ENCODE assay signal across 15 cellular contexts in genomic region chr1:6873298-6874015, GRCh38.
DNase-seq lines count a peak whose midpoint lies in the region; ATAC-seq and TF ChIP-seq lines count a peak whose summit lies in the region.
"Had no signal": no experiment of that assay in that cellular context is flagged by ENCODE, and none has a peak within 500 bp of the region (broad histone marks: within the 10 kb centered on the region; RNA-seq: fewer than 3 reads in every experiment).

No MANE protein-coding gene starts in this region.

- H2AFZ ChIP-seq in mammary epithelial cell (ENCODE audit: low read depth, low read length) (no peak overlapping the region), neuronal stem cell (ENCODE audit: low read length) (no peak overlapping the region)

- H3K4me3 ChIP-seq in mammary epithelial cell (replicated peaks in 1 of 3; ENCODE audit: insufficient read depth in 1 of 3, low read depth in 2 of 3, low read length in 3 of 3) (no peak overlapping the region), neuronal stem cell (ENCODE audit: low read length in 2 of 2) (no peak overlapping the region)
- H3K4me3 ChIP-seq: BLaER1 treated with 17β-estradiol and CSF1 and Interleukin-3, amounts not matched to agents 10 nM and 100 nM had no signal

- peaks cover 16% of the 10 kb centered on the region for H3K36me3 Mint-ChIP-seq in MCF 10A (ENCODE audit: insufficient read depth, unreplicated experiment)
- H3K36me3 Mint-ChIP-seq in mesothelial cell of epicardium, result peaks cover 2% of the 10 kb centered on the region

- no peak overlapping the region for H3K14ac ChIP-seq in neuronal stem cell (ENCODE audit: low read length)

- peaks cover 18% of the 10 kb centered on the region for H3K4me1 ChIP-seq in mammary epithelial cell (ENCODE audit: insufficient read depth, low read length)
- peaks cover 8 to 15% of the 10 kb centered on the region in 2 donors for H3K4me1 ChIP-seq in neuronal stem cell (ENCODE audit: control insufficient read depth in 2 of 2, insufficient read depth in 1 of 2, low read depth in 1 of 2, low read length in 2 of 2)

- H2BK120ac ChIP-seq in neuronal stem cell (ENCODE audit: low read depth, low read length), result no peak overlapping the region

- in situ Hi-C loops in mammary epithelial cell (cut with MboI; ENCODE audit: low sequenced_read_pairs in 2 of 2), result no loop called here

- H2AK5ac ChIP-seq in neuronal stem cell (ENCODE audit: low read depth, low read length), result no peak overlapping the region

- peak overlapping the region; percentile 88 for H3K27ac Mint-ChIP-seq in MCF 10A (ENCODE audit: low read depth, unreplicated experiment)
- H3K27ac Mint-ChIP-seq in mesothelial cell of epicardium, result no peak overlapping the region

- BruUV-seq in MCF 10A (replicated peaks; lab: Mats Ljungman, UMichigan) (no TSS peak), mammary epithelial cell (replicated peaks; lab: Mats Ljungman, UMichigan) (no TSS peak)

- peaks cover 33% of the 10 kb centered on the region for H3K4me1 Mint-ChIP-seq in MCF 10A (ENCODE audit: insufficient read depth, unreplicated experiment)
- H3K4me1 Mint-ChIP-seq in mesothelial cell of epicardium, result peaks cover 27% of the 10 kb centered on the region

- CTCF ChIA-PET in MCF 10A (lab: Yijun Ruan, JAX) (interaction anchor here (0.6 to 2.1 kb wide), 4 partner anchors 9 to 146 kb away, joined by 3 to 11 read pairs (median 4); no protein-coding TSS in a partner anchor), mammary epithelial cell (lab: Charles Lee; ENCODE audit: low non-redundant PET) (no interaction called here)

- H3K4me2 ChIP-seq in mammary epithelial cell (ENCODE audit: insufficient read depth, low read depth, low read length) (no peak overlapping the region), neuronal stem cell (ENCODE audit: insufficient read depth, low read length, poor library complexity, severe bottlenecking) (no peak overlapping the region)
- H3K4me2 ChIP-seq: BLaER1 treated with 17β-estradiol and CSF1 and Interleukin-3, amounts not matched to agents 10 nM and 100 nM had no signal

- POLR2A ChIA-PET in MCF 10A (lab: Yijun Ruan, JAX), result interaction anchor here (0.7 to 1.3 kb wide), 5 partner anchors 11 to 93 kb away, joined by 3 to 5 read pairs (median 4); no protein-coding TSS in a partner anchor

- H3K27me3 ChIP-seq in mammary epithelial cell (ENCODE audit: insufficient read depth, low read length), result no peaks in the 10 kb centered on the region
- H3K27me3 ChIP-seq in neuronal stem cell (ENCODE audit: control insufficient read depth in 3 of 3, insufficient read depth in 3 of 3, low read depth in 1 of 3, low read length in 3 of 3), result no peaks in the 10 kb centered on the region
- H3K27me3 ChIP-seq: BLaER1 treated with 17β-estradiol and CSF1 and Interleukin-3, amounts not matched to agents 10 nM and 100 nM had no signal

- H3K9me3 ChIP-seq in mammary epithelial cell (replicated peaks; ENCODE audit: insufficient read depth, low read length) (no peaks in the 10 kb centered on the region), neuronal stem cell (replicated peaks in 1 of 2; ENCODE audit: control insufficient read depth in 2 of 2, insufficient read depth in 1 of 2, low read depth in 1 of 2, low read length in 2 of 2) (no peaks in the 10 kb centered on the region)
- H3K9me3 ChIP-seq: BLaER1 treated with 17β-estradiol and CSF1 and Interleukin-3, amounts not matched to agents 10 nM and 100 nM had no signal

- H3K4me3 Mint-ChIP-seq in MCF 10A (ENCODE audit: unreplicated experiment) (no peak overlapping the region), mesothelial cell of epicardium (no peak overlapping the region)

- no peaks in the 10 kb centered on the region for H3K79me1 ChIP-seq in neuronal stem cell (ENCODE audit: low read depth, low read length)

- WGBS in mammary epithelial cell (ENCODE audit: low coverage, missing lambda C conversion rate), result 98% methylated on average over 4 of the region's 4 CpGs
- WGBS in neuronal stem cell (ENCODE audit: extremely low coverage in 2 of 2, insufficient read length in 2 of 2, insufficient replicate concordance in 1 of 2), 2 donors, result no CpG with 5 or more reads among the region's 4 CpGs

- no peak for ATAC-seq in GM19324 (IDR thresholded peaks at IDR 0.05; ENCODE audit: low FRiP score, unreplicated experiment)
- ATAC-seq: Right ventricle myocardium inferior had no signal

- H3K23ac ChIP-seq in neuronal stem cell (ENCODE audit: low read depth, low read length, poor library complexity), result no peak overlapping the region

- no peaks in the 10 kb centered on the region for H4K20me1 ChIP-seq in mammary epithelial cell (ENCODE audit: insufficient read depth, low read length)

- TF ChIP-seq CTCF in MCF 10A (IDR thresholded peaks at IDR 0.05; ENCODE audit: unreplicated experiment) (no peak), mammary epithelial cell (conservative IDR thresholded peaks at IDR 0.05 in 1 of 2, IDR thresholded peaks at IDR 0.05 in 1 of 2; ENCODE audit: extremely low read depth in 1 of 2, insufficient read depth in 1 of 2, low read depth in 1 of 2, low read length in 2 of 2) (no peak), mesothelial cell of epicardium (IDR thresholded peaks at IDR 0.05; ENCODE audit: unreplicated experiment) (no peak)

- no peak overlapping the region for H4K91ac ChIP-seq in neuronal stem cell (ENCODE audit: low read depth, low read length, poor library complexity)

- H2BK5ac ChIP-seq in neuronal stem cell (ENCODE audit: low read length), result no peak overlapping the region

- H3K36me3 ChIP-seq in mammary epithelial cell (ENCODE audit: insufficient read depth, low read length) (peaks cover 4% of the 10 kb centered on the region), neuronal stem cell (replicated peaks in 1 of 2; ENCODE audit: control insufficient read depth in 2 of 2, insufficient read depth in 2 of 2, low read length in 2 of 2) (peaks cover 7 to 27% of the 10 kb centered on the region in 2 donors)

- H3K18ac ChIP-seq in neuronal stem cell (ENCODE audit: low read length), result no peak overlapping the region

- peaks cover 23% of the 10 kb centered on the region for H3K79me2 ChIP-seq in mammary epithelial cell (ENCODE audit: insufficient read depth, low read length)

- H2BK15ac ChIP-seq in neuronal stem cell (ENCODE audit: low read length), result no peak overlapping the region

- no peak overlapping the region for H2BK12ac ChIP-seq in neuronal stem cell (ENCODE audit: low read length)

- intact Hi-C loops in MCF 10A (cut with micrococcal nuclease) (no loop called here), mammary epithelial cell (cut with micrococcal nuclease) (no loop called here)

- H4K8ac ChIP-seq in neuronal stem cell (ENCODE audit: low read depth, low read length), result no peak overlapping the region

- DNase-seq in MCF 10A (ENCODE audit: unreplicated experiment), result no peak
- no peak for DNase-seq in mammary epithelial cell
- DNase-seq in fibroblast of gingiva (ENCODE audit: low read depth), result peak; percentile 39
- no peak for DNase-seq in neuronal stem cell (ENCODE audit: low spot score)
- DNase-seq in mesothelial cell of epicardium (ENCODE audit: low spot score in 2 of 2, unreplicated experiment in 2 of 2), result no peak
- no peak for DNase-seq in germinal center (ENCODE audit: low spot score)
- no peak for DNase-seq in activated CD4-positive, alpha-beta T cell treated with anti-CD3 and anti-CD28 coated beads for 48 hours
- DNase-seq: NCI-H1930, NCI-H2171, NCI-H446 treated with DMSO at 0.1 percent for 48 hours, NCI-H774 had no signal

- no peak overlapping the region for H3K4ac ChIP-seq in neuronal stem cell (ENCODE audit: low read length)

- no peak overlapping the region for H3K27ac ChIP-seq in mammary epithelial cell (ENCODE audit: insufficient read depth, low read depth, low read length)
- H3K27ac ChIP-seq in neuronal stem cell (replicated peaks; ENCODE audit: low read length), result no peak overlapping the region
- H3K27ac ChIP-seq: 22Rv1; BLaER1 treated with 17β-estradiol and CSF1 and Interleukin-3, amounts not matched to agents 10 nM and 100 nM had no signal

- dilution Hi-C loops in mammary epithelial cell (cut with HindIII; ENCODE audit: low sequenced_read_pairs), result no loop called here

- H3K9me3 Mint-ChIP-seq in MCF 10A (ENCODE audit: unreplicated experiment) (no peaks in the 10 kb centered on the region), mesothelial cell of epicardium (no peaks in the 10 kb centered on the region)

- H3K27me3 Mint-ChIP-seq in MCF 10A (ENCODE audit: insufficient read depth, unreplicated experiment) (no peaks in the 10 kb centered on the region), mesothelial cell of epicardium (ENCODE audit: low read depth) (no peaks in the 10 kb centered on the region)

- H3K9ac ChIP-seq in mammary epithelial cell (ENCODE audit: insufficient read depth, low read length) (no peak overlapping the region), neuronal stem cell (ENCODE audit: low read depth, low read length, poor library complexity) (peak overlapping the region; percentile 63)
- H3K9ac ChIP-seq: BLaER1 treated with 17β-estradiol and CSF1 and Interleukin-3, amounts not matched to agents 10 nM and 100 nM had no signal
